ENCODE assay signal across 21 cellular contexts in the genomic region with DNA sequence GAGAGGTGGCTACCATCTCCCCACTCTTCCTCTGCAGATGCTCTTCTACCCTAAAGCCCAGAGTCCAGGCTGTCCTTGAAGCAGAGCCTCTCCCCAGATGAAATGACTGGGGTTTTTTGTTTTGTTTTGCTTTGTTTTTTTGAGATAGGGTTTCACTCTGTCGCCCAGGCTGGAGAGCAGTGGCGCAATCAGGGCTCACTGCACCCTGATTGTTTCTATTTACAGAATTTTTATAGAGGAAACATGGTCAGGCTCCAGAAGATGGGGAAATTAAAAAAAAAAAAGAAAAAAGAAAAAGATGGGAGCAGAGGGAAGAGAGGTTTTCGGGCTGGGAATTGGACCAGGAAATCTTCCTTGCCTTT. TPM values are rescaled to one million over a fixed set of nuclear protein-coding genes. Genes with fewer than 3 reads are reported as not detected.
A peak's percentile ranks its signal among the peaks of the same experiment; 100 is the strongest.
DNase-seq lines count a peak whose midpoint lies in the region; ATAC-seq and TF ChIP-seq lines count a peak whose summit lies in the region.
"Had no signal": no experiment of that assay in that cellular context is flagged by ENCODE, and none has a peak within 500 bp of the region (broad histone marks: within the 10 kb centered on the region; RNA-seq: fewer than 3 reads in every experiment).

No MANE protein-coding gene starts in this region.

- H3K9me2 ChIP-seq in DOHH2 (replicated peaks; ENCODE audit: control insufficient read depth, low read length) = no peaks in the 10 kb centered on the region

- H3K79me2 ChIP-seq in DOHH2 (ENCODE audit: control insufficient read depth, low read length) = no peaks in the 10 kb centered on the region

- no peak for TF ChIP-seq CTCF in DOHH2 (IDR thresholded peaks at IDR 0.05; ENCODE audit: low read depth, low read length, poor library complexity, severe bottlenecking)

- no peaks in the 10 kb centered on the region for H3K27me3 ChIP-seq in DOHH2 (ENCODE audit: control insufficient read depth, low read length)
- H3K27me3 ChIP-seq: ascending aorta, MG63, spleen had no signal

- H3K9me3 ChIP-seq in DOHH2 (ENCODE audit: control insufficient read depth, insufficient read depth, low read length) = no peaks in the 10 kb centered on the region
- H3K9me3 ChIP-seq: ascending aorta, MG63, prostate gland, spleen had no signal

- H3K27me3 Mint-ChIP-seq in immature natural killer cell (ENCODE audit: low read depth in 3 of 3) = peaks cover 0 to 2% (median 0%) of the 10 kb centered on the region in 3 donors
- H3K27me3 Mint-ChIP-seq: activated CD4-positive, alpha-beta memory T cell treated with anti-CD3 and anti-CD28 coated beads for 36 hours; naive B cell had no signal

- ATAC-seq in GM18520 (IDR thresholded peaks at IDR 0.05; ENCODE audit: unreplicated experiment) = no peak

- no peaks in the 10 kb centered on the region for H3K4me1 Mint-ChIP-seq in immature natural killer cell

- H3K9me3 Mint-ChIP-seq in immature natural killer cell = no peaks in the 10 kb centered on the region
- H3K9me3 Mint-ChIP-seq: activated CD4-positive, alpha-beta memory T cell treated with anti-CD3 and anti-CD28 coated beads for 36 hours; naive B cell had no signal

- H3K27ac Mint-ChIP-seq in immature natural killer cell = no peak overlapping the region
- H3K27ac Mint-ChIP-seq: activated CD4-positive, alpha-beta memory T cell treated with anti-CD3 and anti-CD28 coated beads for 36 hours had no signal

- H3K4me3 ChIP-seq in DOHH2 (ENCODE audit: low read length) = no peak overlapping the region; the same call in 1 of the 2 replicates
- H3K4me3 ChIP-seq: ascending aorta, MG63, prostate gland, spleen had no signal

- H3K4me2 ChIP-seq in DOHH2 (ENCODE audit: low read length) = peak overlapping the region; percentile 35

- H3K27ac ChIP-seq in DOHH2 (ENCODE audit: low read depth, low read length) = no peak overlapping the region
- H3K27ac ChIP-seq: ascending aorta, prostate gland, spleen had no signal

- H3K4me3 Mint-ChIP-seq in immature natural killer cell = no peak overlapping the region
- H3K4me3 Mint-ChIP-seq: activated CD4-positive, alpha-beta memory T cell treated with anti-CD3 and anti-CD28 coated beads for 36 hours; naive B cell had no signal

- peaks cover 24% of the 10 kb centered on the region for H3K4me1 ChIP-seq in DOHH2 (ENCODE audit: control insufficient read depth, low read length)
- H3K4me1 ChIP-seq: ascending aorta, prostate gland, spleen had no signal

- H3K36me3 Mint-ChIP-seq in immature natural killer cell = no peaks in the 10 kb centered on the region
- H3K36me3 Mint-ChIP-seq: activated CD4-positive, alpha-beta memory T cell treated with anti-CD3 and anti-CD28 coated beads for 36 hours; naive B cell had no signal

- H4K20me1 ChIP-seq in DOHH2 (ENCODE audit: control insufficient read depth, insufficient read depth, low read depth, low read length) = no peaks in the 10 kb centered on the region

- no peaks in the 10 kb centered on the region for H3F3A ChIP-seq in DOHH2 (ENCODE audit: control insufficient read depth, insufficient read depth)

- DNase-seq in LHCN-M2 (ENCODE audit: low read depth) (peak; percentile 57), fibroblast of gingiva (ENCODE audit: low read depth) (peak; percentile 81), renal cortical epithelial cell (ENCODE audit: low read depth) (peak; percentile 9), Ammon's horn (ENCODE audit: low spot score) (no peak), inferior parietal cortex (ENCODE audit: extremely low spot score) (no peak), immature natural killer cell (no peak)
- DNase-seq: activated CD4-positive, alpha-beta memory T cell treated with anti-CD3 and anti-CD28 coated beads for 36 hours; activated naive CD4-positive, alpha-beta T cell; activated T-cell treated with anti-CD3 and anti-CD28 coated beads for 4 hours; cerebellar nuclear complex; DMS79 treated with DMSO at 0.1 percent for 48 hours; effector memory CD4-positive, alpha-beta T cell; hippocampal formation; kidney glomerular epithelial cell; MG63; naive B cell; spleen had no signal

- no peaks in the 10 kb centered on the region for H3K36me3 ChIP-seq in DOHH2 (ENCODE audit: control insufficient read depth, low read length)
- H3K36me3 ChIP-seq: ascending aorta, MG63, prostate gland, spleen had no signal

RNA-seq across cellular contexts. Expression of gene ZNF281, which starts 43.7 kb away (rescaled TPM):
- total RNA-seq in LHCN-M2 (2014; rRNA removed) = 11.0 and 16.5 TPM in 2 replicates
- 7.3 TPM for polyA plus RNA-seq in LHCN-M2 (2012)
- total RNA-seq in renal cortical epithelial cell = 28.0 and 38.0 TPM in 2 replicates
- polyA plus RNA-seq in immature natural killer cell = 10 to 100 TPM; 15.3 to 33.3 (median 27.3) TPM

Comparison
In these comparisons a context has a peak if more than half of its experiments do, and no peak if none do; other contexts are left out.
1. DNase-seq: peak in LHCN-M2 (single experiment), fibroblast of gingiva (single experiment) and renal cortical epithelial cell (single experiment); none in Ammon's horn (single experiment), inferior parietal cortex (single experiment) and immature natural killer cell (0 of 3).